ENCODE assay signal across 1 cellular context in genomic region chr7:158543401-158543680, GRCh38.
TF ChIP-seq lines count a peak whose summit lies in the region.

No MANE protein-coding gene starts in this region.

TF ChIP-seq in K562, 482 proteins besides CTCF, POLR2A, EP300 and RAD21 (continued from another document):
- TF ChIP-seq RREB1 (CRISPR knock-in tag; IDR thresholded peaks at IDR 0.05) (no peak), ZSCAN32 (CRISPR knock-in tag; IDR thresholded peaks at IDR 0.05) (no peak), TCF7L2 (IDR thresholded peaks at IDR 0.05; ENCODE audit: low read depth, low read length) (no peak)
- TF ChIP-seq, protein P1, sequence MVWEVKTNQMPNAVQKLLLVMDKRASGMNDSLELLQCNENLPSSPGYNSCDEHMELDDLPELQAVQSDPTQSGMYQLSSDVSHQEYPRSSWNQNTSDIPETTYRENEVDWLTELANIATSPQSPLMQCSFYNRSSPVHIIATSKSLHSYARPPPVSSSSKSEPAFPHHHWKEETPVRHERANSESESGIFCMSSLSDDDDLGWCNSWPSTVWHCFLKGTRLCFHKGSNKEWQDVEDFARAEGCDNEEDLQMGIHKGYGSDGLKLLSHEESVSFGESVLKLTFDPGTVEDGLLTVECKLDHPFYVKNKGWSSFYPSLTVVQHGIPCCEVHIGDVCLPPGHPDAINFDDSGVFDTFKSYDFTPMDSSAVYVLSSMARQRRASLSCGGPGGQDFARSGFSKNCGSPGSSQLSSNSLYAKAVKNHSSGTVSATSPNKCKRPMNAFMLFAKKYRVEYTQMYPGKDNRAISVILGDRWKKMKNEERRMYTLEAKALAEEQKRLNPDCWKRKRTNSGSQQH (CRISPR knock-in tag; IDR thresholded peaks at IDR 0.05), result no peak
